In genomic region chr5:176410486-176411180, GRCh38 we compare ENCODE assay signal across 1 cellular context.
TF ChIP-seq lines count a peak whose summit lies in the region.

No MANE protein-coding gene starts in this region.

TF ChIP-seq in GM23338, 12 proteins besides CTCF, POLR2A, EP300 and RAD21 (continued from another document):
- TF ChIP-seq, protein P1, sequence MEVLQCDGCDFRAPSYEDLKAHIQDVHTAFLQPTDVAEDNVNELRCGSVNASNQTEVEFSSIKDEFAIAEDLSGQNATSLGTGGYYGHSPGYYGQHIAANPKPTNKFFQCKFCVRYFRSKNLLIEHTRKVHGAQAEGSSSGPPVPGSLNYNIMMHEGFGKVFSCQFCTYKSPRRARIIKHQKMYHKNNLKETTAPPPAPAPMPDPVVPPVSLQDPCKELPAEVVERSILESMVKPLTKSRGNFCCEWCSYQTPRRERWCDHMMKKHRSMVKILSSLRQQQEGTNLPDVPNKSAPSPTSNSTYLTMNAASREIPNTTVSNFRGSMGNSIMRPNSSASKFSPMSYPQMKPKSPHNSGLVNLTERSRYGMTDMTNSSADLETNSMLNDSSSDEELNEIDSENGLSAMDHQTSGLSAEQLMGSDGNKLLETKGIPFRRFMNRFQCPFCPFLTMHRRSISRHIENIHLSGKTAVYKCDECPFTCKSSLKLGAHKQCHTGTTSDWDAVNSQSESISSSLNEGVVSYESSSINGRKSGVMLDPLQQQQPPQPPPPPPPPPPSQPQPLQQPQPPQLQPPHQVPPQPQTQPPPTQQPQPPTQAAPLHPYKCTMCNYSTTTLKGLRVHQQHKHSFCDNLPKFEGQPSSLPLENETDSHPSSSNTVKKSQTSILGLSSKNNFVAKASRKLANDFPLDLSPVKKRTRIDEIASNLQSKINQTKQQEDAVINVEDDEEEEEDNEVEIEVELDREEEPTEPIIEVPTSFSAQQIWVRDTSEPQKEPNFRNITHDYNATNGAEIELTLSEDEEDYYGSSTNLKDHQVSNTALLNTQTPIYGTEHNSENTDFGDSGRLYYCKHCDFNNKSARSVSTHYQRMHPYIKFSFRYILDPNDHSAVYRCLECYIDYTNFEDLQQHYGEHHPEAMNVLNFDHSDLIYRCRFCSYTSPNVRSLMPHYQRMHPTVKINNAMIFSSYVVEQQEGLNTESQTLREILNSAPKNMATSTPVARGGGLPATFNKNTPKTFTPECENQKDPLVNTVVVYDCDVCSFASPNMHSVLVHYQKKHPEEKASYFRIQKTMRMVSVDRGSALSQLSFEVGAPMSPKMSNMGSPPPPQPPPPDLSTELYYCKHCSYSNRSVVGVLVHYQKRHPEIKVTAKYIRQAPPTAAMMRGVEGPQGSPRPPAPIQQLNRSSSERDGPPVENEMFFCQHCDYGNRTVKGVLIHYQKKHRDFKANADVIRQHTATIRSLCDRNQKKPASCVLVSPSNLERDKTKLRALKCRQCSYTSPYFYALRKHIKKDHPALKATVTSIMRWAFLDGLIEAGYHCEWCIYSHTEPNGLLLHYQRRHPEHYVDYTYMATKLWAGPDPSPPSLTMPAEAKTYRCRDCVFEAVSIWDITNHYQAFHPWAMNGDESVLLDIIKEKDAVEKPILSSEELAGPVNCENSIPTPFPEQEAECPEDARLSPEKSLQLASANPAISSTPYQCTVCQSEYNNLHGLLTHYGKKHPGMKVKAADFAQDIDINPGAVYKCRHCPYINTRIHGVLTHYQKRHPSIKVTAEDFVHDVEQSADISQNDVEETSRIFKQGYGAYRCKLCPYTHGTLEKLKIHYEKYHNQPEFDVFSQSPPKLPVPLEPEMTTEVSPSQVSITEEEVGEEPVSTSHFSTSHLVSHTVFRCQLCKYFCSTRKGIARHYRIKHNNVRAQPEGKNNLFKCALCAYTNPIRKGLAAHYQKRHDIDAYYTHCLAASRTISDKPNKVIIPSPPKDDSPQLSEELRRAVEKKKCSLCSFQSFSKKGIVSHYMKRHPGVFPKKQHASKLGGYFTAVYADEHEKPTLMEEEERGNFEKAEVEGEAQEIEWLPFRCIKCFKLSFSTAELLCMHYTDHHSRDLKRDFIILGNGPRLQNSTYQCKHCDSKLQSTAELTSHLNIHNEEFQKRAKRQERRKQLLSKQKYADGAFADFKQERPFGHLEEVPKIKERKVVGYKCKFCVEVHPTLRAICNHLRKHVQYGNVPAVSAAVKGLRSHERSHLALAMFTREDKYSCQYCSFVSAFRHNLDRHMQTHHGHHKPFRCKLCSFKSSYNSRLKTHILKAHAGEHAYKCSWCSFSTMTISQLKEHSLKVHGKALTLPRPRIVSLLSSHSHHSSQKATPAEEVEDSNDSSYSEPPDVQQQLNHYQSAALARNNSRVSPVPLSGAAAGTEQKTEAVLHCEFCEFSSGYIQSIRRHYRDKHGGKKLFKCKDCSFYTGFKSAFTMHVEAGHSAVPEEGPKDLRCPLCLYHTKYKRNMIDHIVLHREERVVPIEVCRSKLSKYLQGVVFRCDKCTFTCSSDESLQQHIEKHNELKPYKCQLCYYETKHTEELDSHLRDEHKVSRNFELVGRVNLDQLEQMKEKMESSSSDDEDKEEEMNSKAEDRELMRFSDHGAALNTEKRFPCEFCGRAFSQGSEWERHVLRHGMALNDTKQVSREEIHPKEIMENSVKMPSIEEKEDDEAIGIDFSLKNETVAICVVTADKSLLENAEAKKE (CRISPR knock-in tag; IDR thresholded peaks at IDR 0.05), result no peak
- TF ChIP-seq ETS1 (IDR thresholded peaks at IDR 0.05), result no peak
- TF ChIP-seq EZH2phosphoT487 (IDR thresholded peaks at IDR 0.05; ENCODE audit: unreplicated experiment), result no peak
- TF ChIP-seq POLR2AphosphoS5 (IDR thresholded peaks at IDR 0.05; ENCODE audit: low read depth), result no peak
- TF ChIP-seq NANOG (IDR thresholded peaks at IDR 0.05; ENCODE audit: borderline replicate concordance), result no peak
- no peak for TF ChIP-seq CREB1 (CRISPR knock-in tag; IDR thresholded peaks at IDR 0.05; ENCODE audit: low read depth)
- no peak for TF ChIP-seq JUNB (IDR thresholded peaks at IDR 0.05; ENCODE audit: unreplicated experiment)
